10 cellular contexts compared by ENCODE assay signal in the genomic region with DNA sequence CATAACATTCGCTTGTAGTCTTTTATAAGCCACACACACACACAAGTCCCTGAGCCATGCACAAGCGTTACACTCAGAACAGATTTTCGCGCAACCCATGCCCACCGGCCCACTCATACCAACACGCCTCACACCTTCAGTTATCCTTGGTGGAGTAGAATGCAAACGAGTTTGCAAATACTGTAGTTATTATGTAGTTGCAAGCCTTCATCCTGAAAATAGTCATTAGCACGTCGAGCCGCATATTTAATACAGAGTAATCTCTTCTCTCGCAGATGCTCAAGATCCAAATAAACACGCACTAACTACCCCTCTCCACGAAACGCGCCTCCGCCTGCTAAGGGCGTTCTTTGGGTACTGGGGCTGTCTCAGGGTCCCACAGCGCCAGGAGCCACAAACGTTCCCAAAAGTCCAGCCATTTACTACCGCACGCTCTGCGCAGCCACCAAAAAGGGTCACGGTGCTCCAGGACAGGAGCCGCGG. TPM values are rescaled to one million over a fixed set of nuclear protein-coding genes. Genes with fewer than 3 reads are reported as not detected.
DNase-seq lines count a peak whose midpoint lies in the region; ATAC-seq lines count a peak whose summit lies in the region.
"Had no signal": no experiment of that assay in that cellular context is flagged by ENCODE, and none has a peak within 500 bp of the region (broad histone marks: within the 10 kb centered on the region; RNA-seq: fewer than 3 reads in every experiment).

No MANE protein-coding gene starts in this region.

- peak overlapping the region; percentile 8 for H3K4me3 Mint-ChIP-seq in activated CD8-positive, alpha-beta memory T cell treated with anti-CD3 and anti-CD28 coated beads, Interleukin-2, amount 10 ng/mL, durations not matched to agents 7 days and 5 days
- peak overlapping the region; percentile 61 for H3K4me3 Mint-ChIP-seq in activated naive CD8-positive, alpha-beta T cell
- peak overlapping the region; percentile 79 to 83 for H3K4me3 Mint-ChIP-seq in stimulated activated naive B cell treated with anti-CD40 and anti-IgM and Interleukin-4, amounts not matched to agents 10 μg/mL and 1 μg/mL and 100 μg/mL, for 72 hours

- H3K36me3 ChIP-seq in mesodermal cell (ENCODE audit: control insufficient read depth, insufficient read depth, low read length) = no peaks in the 10 kb centered on the region

- peaks cover 3% of the 10 kb centered on the region for H3K36me3 Mint-ChIP-seq in activated CD8-positive, alpha-beta memory T cell treated with anti-CD3 and anti-CD28 coated beads, Interleukin-2, amount 10 ng/mL, durations not matched to agents 7 days and 5 days
- peaks cover 3% of the 10 kb centered on the region for H3K36me3 Mint-ChIP-seq in activated naive CD8-positive, alpha-beta T cell
- H3K36me3 Mint-ChIP-seq in stimulated activated naive B cell treated with anti-CD40 and anti-IgM and Interleukin-4, amounts not matched to agents 10 μg/mL and 1 μg/mL and 100 μg/mL, for 72 hours = peaks cover 4 to 8% of the 10 kb centered on the region in 2 donors

- peak overlapping the region; percentile 9 for H3K27ac Mint-ChIP-seq in activated CD8-positive, alpha-beta memory T cell treated with anti-CD3 and anti-CD28 coated beads, Interleukin-2, amount 10 ng/mL, durations not matched to agents 7 days and 5 days
- H3K27ac Mint-ChIP-seq in activated naive CD8-positive, alpha-beta T cell = no peak overlapping the region
- peak overlapping the region; percentile 81 for H3K27ac Mint-ChIP-seq in stimulated activated naive B cell treated with anti-CD40 and anti-IgM and Interleukin-4, amounts not matched to agents 10 μg/mL and 1 μg/mL and 100 μg/mL, for 72 hours

- H3K4me3 ChIP-seq in mesodermal cell (ENCODE audit: extremely low read depth, insufficient read depth, low read length, poor library complexity, severe bottlenecking) = peak overlapping the region; percentile 28

- H3K4me1 ChIP-seq in mesodermal cell (ENCODE audit: control insufficient read depth, insufficient read depth, low read length, poor library complexity, severe bottlenecking) = peaks cover 22% of the 10 kb centered on the region

- CTCF ChIA-PET in activated CD8-positive, alpha-beta memory T cell treated with anti-CD3 and anti-CD28 coated beads, Interleukin-2, amount 10 ng/mL, durations not matched to agents 7 days and 5 days (lab: Charles Lee) = no interaction called here

- H3K4me1 Mint-ChIP-seq in activated CD8-positive, alpha-beta memory T cell treated with anti-CD3 and anti-CD28 coated beads, Interleukin-2, amount 10 ng/mL, durations not matched to agents 7 days and 5 days = peaks cover 34% of the 10 kb centered on the region
- peaks cover 53% of the 10 kb centered on the region for H3K4me1 Mint-ChIP-seq in activated naive CD8-positive, alpha-beta T cell (ENCODE audit: low read depth)
- peaks cover 56 to 90% of the 10 kb centered on the region in 2 donors for H3K4me1 Mint-ChIP-seq in stimulated activated naive B cell treated with anti-CD40 and anti-IgM and Interleukin-4, amounts not matched to agents 10 μg/mL and 1 μg/mL and 100 μg/mL, for 72 hours

- H3K9me3 Mint-ChIP-seq in activated CD8-positive, alpha-beta memory T cell treated with anti-CD3 and anti-CD28 coated beads, Interleukin-2, amount 10 ng/mL, durations not matched to agents 7 days and 5 days (ENCODE audit: low read depth) = no peaks in the 10 kb centered on the region
- no peaks in the 10 kb centered on the region for H3K9me3 Mint-ChIP-seq in activated naive CD8-positive, alpha-beta T cell (ENCODE audit: low read depth)
- no peaks in the 10 kb centered on the region for H3K9me3 Mint-ChIP-seq in stimulated activated naive B cell treated with anti-CD40 and anti-IgM and Interleukin-4, amounts not matched to agents 10 μg/mL and 1 μg/mL and 100 μg/mL, for 72 hours

- no peak for ATAC-seq in activated CD8-positive, alpha-beta memory T cell treated with anti-CD3 and anti-CD28 coated beads, Interleukin-2, amount 10 ng/mL, durations not matched to agents 7 days and 5 days
- no peak for ATAC-seq in stimulated activated naive B cell treated with anti-CD40 and anti-IgM and Interleukin-4, amounts not matched to agents 10 μg/mL and 1 μg/mL and 100 μg/mL, for 72 hours (replicated peaks)
- ATAC-seq in GM19035 (IDR thresholded peaks at IDR 0.05; ENCODE audit: unreplicated experiment) = no peak

- no peak for DNase-seq in activated CD8-positive, alpha-beta memory T cell treated with anti-CD3 and anti-CD28 coated beads, Interleukin-2, amount 10 ng/mL, durations not matched to agents 7 days and 5 days
- DNase-seq in activated CD8-positive, alpha-beta memory T cell treated with anti-CD3 and anti-CD28 coated beads, Interleukin-2, amount 50 U/mL, for 4 hours = no peak
- DNase-seq in stimulated activated naive B cell treated with anti-CD40 and anti-IgM and Interleukin-4, amounts not matched to agents 10 μg/mL and 1 μg/mL and 100 μg/mL, for 72 hours = no peak
- DNase-seq in mesenteric fat pad (ENCODE audit: low spot score) (no peak), SHP77 treated with DMSO at 0.1 percent for 48 hours (lab: John Stamatoyannopoulos, UW) (no peak)
- DNase-seq: effector CD4-positive, alpha-beta T cell; NCI-H1436 had no signal

- 4 to 11% methylated on average over 15 to 17 of the region's 25 CpGs for WGBS in mesodermal cell (ENCODE audit: insufficient coverage in 2 of 2), 2 experiments

- H3K9me3 ChIP-seq in mesodermal cell (ENCODE audit: control insufficient read depth, low read length) = no peaks in the 10 kb centered on the region

- peaks cover 93% of the 10 kb centered on the region for H3K27me3 Mint-ChIP-seq in activated CD8-positive, alpha-beta memory T cell treated with anti-CD3 and anti-CD28 coated beads, Interleukin-2, amount 10 ng/mL, durations not matched to agents 7 days and 5 days
- peaks cover 62% of the 10 kb centered on the region for H3K27me3 Mint-ChIP-seq in activated naive CD8-positive, alpha-beta T cell
- peaks cover 91 to 97% of the 10 kb centered on the region in 2 donors for H3K27me3 Mint-ChIP-seq in stimulated activated naive B cell treated with anti-CD40 and anti-IgM and Interleukin-4, amounts not matched to agents 10 μg/mL and 1 μg/mL and 100 μg/mL, for 72 hours

- H3K27ac ChIP-seq in mesodermal cell (ENCODE audit: low read depth, low read length, severe bottlenecking) = no peak overlapping the region

RNA-seq across cellular contexts. Expression of a gene that starts 1.8 kb away (rescaled TPM):
- total RNA-seq in activated CD8-positive, alpha-beta memory T cell treated with anti-CD3 and anti-CD28 coated beads, Interleukin-2, amount 10 ng/mL, durations not matched to agents 7 days and 5 days = not detected
- 0.41 TPM for polyA plus RNA-seq in mesodermal cell (2013, experiment 1 of 2)
- polyA plus RNA-seq in mesodermal cell (2013, experiment 2 of 2) = 0.61 TPM
- total RNA-seq in mesenteric fat pad = 2.8 TPM

Comparison
In these comparisons a context has a peak if more than half of its experiments do, and no peak if none do; other contexts are left out.
1. H3K4me3 Mint-ChIP-seq: peak in every context shown above with its lines; median percentile 81 in stimulated activated naive B cell treated with anti-CD40 and anti-IgM and Interleukin-4, amounts not matched to agents 10 μg/mL and 1 μg/mL and 100 μg/mL, for 72 hours; 61 in activated naive CD8-positive, alpha-beta T cell; 8 in activated CD8-positive, alpha-beta memory T cell treated with anti-CD3 and anti-CD28 coated beads, Interleukin-2, amount 10 ng/mL, durations not matched to agents 7 days and 5 days.